ENCODE assay signal across 31 cellular contexts in genomic region chr12:26231930-26232329, GRCh38. TPM values are rescaled to one million over a fixed set of nuclear protein-coding genes. Genes with fewer than 3 reads are reported as not detected.
"Had no signal": no experiment of that assay in that cellular context is flagged by ENCODE, and none has a peak within 500 bp of the region (broad histone marks: within the 10 kb centered on the region; RNA-seq: fewer than 3 reads in every experiment).

No MANE protein-coding gene starts in this region.

- H3K9me3 ChIP-seq: body of pancreas, gastrocnemius medialis, psoas muscle, SK-N-SH, spleen, tibial nerve had no signal

- H2AFZ ChIP-seq: hepatocyte, neural progenitor cell, parathyroid adenoma had no signal

- H3K4me3 ChIP-seq: body of pancreas, gastrocnemius medialis, hepatocyte, neural progenitor cell, psoas muscle, spleen, tibial nerve had no signal

- H3K4me1 ChIP-seq: gastrocnemius medialis, neural progenitor cell, psoas muscle had no signal

- H3K4me1 Mint-ChIP-seq: activated CD4-positive, alpha-beta T cell treated with anti-CD3 and anti-CD28 coated beads, Interleukin-2, amount 10 ng/mL, durations not matched to agents 7 days and 5 days; activated CD8-positive, alpha-beta memory T cell treated with anti-CD3 and anti-CD28 coated beads, Interleukin-2, amount 10 ng/mL, durations not matched to agents 7 days and 5 days; memory B cell had no signal

- H3K27me3 Mint-ChIP-seq: memory B cell had no signal

- DNase-seq: activated CD4-positive, alpha-beta T cell treated with anti-CD3 and anti-CD28 coated beads, Interleukin-2, amount 10 ng/mL, durations not matched to agents 7 days and 5 days; activated CD4-positive, CD25-positive, alpha-beta regulatory T cell treated with anti-CD3 and anti-CD28 coated beads, Interleukin-2, amount 50 U/mL, for 72 hours; activated CD8-positive, alpha-beta memory T cell treated with anti-CD3 and anti-CD28 coated beads, Interleukin-2, amount 10 ng/mL, durations not matched to agents 7 days and 5 days; activated CD8-positive, alpha-beta T cell treated with anti-CD3 and anti-CD28 coated beads, Interleukin-2, amount 10 ng/mL, durations not matched to agents 7 days and 5 days; activated naive CD4-positive, alpha-beta T cell; activated T-cell treated with anti-CD3 and anti-CD28 coated beads, Interleukin-2, amount 50 U/mL, for 72 hours; anterior cingulate cortex; body of pancreas; central memory CD4-positive, alpha-beta T cell; gastrocnemius medialis; left colon; midbrain; naive thymus-derived CD8-positive, alpha-beta T cell; occipital lobe; psoas muscle; SK-N-SH; spleen; stimulated activated naive CD4-positive, alpha-beta T cell; SW 1271; T1000; WERI-Rb-1 had no signal

- H3K9me3 Mint-ChIP-seq: activated CD4-positive, alpha-beta T cell treated with anti-CD3 and anti-CD28 coated beads, Interleukin-2, amount 10 ng/mL, durations not matched to agents 7 days and 5 days; activated naive CD4-positive, alpha-beta T cell treated with anti-CD3 and anti-CD28 coated beads, Interleukin-2, amount 50 U/mL, for 72 hours; activated T-cell treated with anti-CD3 and anti-CD28 coated beads, Interleukin-2, amount 50 U/mL, for 72 hours; dendritic cell treated with granulocyte-macrophage colony-stimulating factor and Interleukin-4, amounts not matched to agents 40 ng/mL and 50 ng/mL, for 4 days; memory B cell; neural progenitor cell; T-helper 1 cell treated with Interleukin-12 subunit alpha and Interleukin-12 subunit beta and Interleukin-4 antibody, amounts not matched to agents 30 μg/mL and 1 μg/mL, for 36 hours had no signal

- H3K27ac ChIP-seq: body of pancreas, epithelial cell of prostate, gastrocnemius medialis, hepatocyte, neural progenitor cell, parathyroid adenoma, psoas muscle, spleen, tibial nerve, WERI-Rb-1 had no signal

- H3K79me2 ChIP-seq: hepatocyte, parathyroid adenoma had no signal

- H3K27me3 ChIP-seq: body of pancreas, gastrocnemius medialis, tibial nerve had no signal

- H3K27ac Mint-ChIP-seq: activated CD4-positive, alpha-beta T cell treated with anti-CD3 and anti-CD28 coated beads, Interleukin-2, amount 10 ng/mL, durations not matched to agents 7 days and 5 days; activated CD8-positive, alpha-beta memory T cell treated with anti-CD3 and anti-CD28 coated beads, Interleukin-2, amount 10 ng/mL, durations not matched to agents 7 days and 5 days; activated CD8-positive, alpha-beta T cell treated with anti-CD3 and anti-CD28 coated beads, Interleukin-2, amount 10 ng/mL, durations not matched to agents 7 days and 5 days; activated naive CD4-positive, alpha-beta T cell treated with anti-CD3 and anti-CD28 coated beads, Interleukin-2, amount 50 U/mL, for 72 hours; activated T-cell treated with anti-CD3 and anti-CD28 coated beads, Interleukin-2, amount 50 U/mL, for 72 hours; dendritic cell treated with granulocyte-macrophage colony-stimulating factor and Interleukin-4, amounts not matched to agents 40 ng/mL and 50 ng/mL, for 4 days; memory B cell; naive thymus-derived CD8-positive, alpha-beta T cell; neural progenitor cell; T-helper 1 cell treated with Interleukin-12 subunit alpha and Interleukin-12 subunit beta and Interleukin-4 antibody, amounts not matched to agents 30 μg/mL and 1 μg/mL, for 36 hours had no signal

- H3K36me3 Mint-ChIP-seq: activated CD8-positive, alpha-beta memory T cell treated with anti-CD3 and anti-CD28 coated beads, Interleukin-2, amount 10 ng/mL, durations not matched to agents 7 days and 5 days; neural progenitor cell had no signal

- FAIRE-seq: keratinocyte had no signal

- H3K4me3 Mint-ChIP-seq: activated CD4-positive, alpha-beta T cell treated with anti-CD3 and anti-CD28 coated beads, Interleukin-2, amount 10 ng/mL, durations not matched to agents 7 days and 5 days; activated CD8-positive, alpha-beta memory T cell treated with anti-CD3 and anti-CD28 coated beads, Interleukin-2, amount 10 ng/mL, durations not matched to agents 7 days and 5 days; activated CD8-positive, alpha-beta T cell treated with anti-CD3 and anti-CD28 coated beads, Interleukin-2, amount 10 ng/mL, durations not matched to agents 7 days and 5 days; activated T-cell treated with anti-CD3 and anti-CD28 coated beads, Interleukin-2, amount 50 U/mL, for 72 hours; dendritic cell treated with granulocyte-macrophage colony-stimulating factor and Interleukin-4, amounts not matched to agents 40 ng/mL and 50 ng/mL, for 4 days; memory B cell; naive thymus-derived CD8-positive, alpha-beta T cell; neural progenitor cell; T-helper 1 cell treated with Interleukin-12 subunit alpha and Interleukin-12 subunit beta and Interleukin-4 antibody, amounts not matched to agents 30 μg/mL and 1 μg/mL, for 36 hours had no signal

- H3K9ac ChIP-seq: neural progenitor cell, parathyroid adenoma, SK-N-SH had no signal

- ATAC-seq: activated CD8-positive, alpha-beta memory T cell treated with anti-CD3 and anti-CD28 coated beads, Interleukin-2, amount 10 ng/mL, durations not matched to agents 7 days and 5 days; activated CD8-positive, alpha-beta T cell treated with anti-CD3 and anti-CD28 coated beads, Interleukin-2, amount 10 ng/mL, durations not matched to agents 7 days and 5 days; activated naive CD4-positive, alpha-beta T cell treated with anti-CD3 and anti-CD28 coated beads, Interleukin-2, amount 50 U/mL, for 72 hours; activated T-cell treated with anti-CD3 and anti-CD28 coated beads, Interleukin-2, amount 50 U/mL, for 72 hours; body of pancreas; gastrocnemius medialis; left colon; naive thymus-derived CD8-positive, alpha-beta T cell; psoas muscle had no signal

- H3K4me2 ChIP-seq: hepatocyte, neural progenitor cell, SK-N-SH had no signal

- H3K36me3 ChIP-seq: gastrocnemius medialis, neural progenitor cell, spleen, tibial nerve, WERI-Rb-1 had no signal

RNA-seq across cellular contexts. Expression of gene SSPN, which starts 36.6 kb away (rescaled TPM):
- total RNA-seq: activated CD4-positive, alpha-beta T cell treated with anti-CD3 and anti-CD28 coated beads, Interleukin-2, amount 10 ng/mL, durations not matched to agents 7 days and 5 days; activated CD8-positive, alpha-beta memory T cell treated with anti-CD3 and anti-CD28 coated beads, Interleukin-2, amount 10 ng/mL, durations not matched to agents 7 days and 5 days; activated CD8-positive, alpha-beta T cell treated with anti-CD3 and anti-CD28 coated beads, Interleukin-2, amount 10 ng/mL, durations not matched to agents 7 days and 5 days; activated naive CD4-positive, alpha-beta T cell treated with anti-CD3 and anti-CD28 coated beads, Interleukin-2, amount 50 U/mL, for 72 hours; activated T-cell treated with anti-CD3 and anti-CD28 coated beads, Interleukin-2, amount 50 U/mL, for 72 hours had no signal
- polyA plus RNA-seq: naive thymus-derived CD8-positive, alpha-beta T cell had no signal
